8 cellular contexts compared by ENCODE assay signal in the genomic region with DNA sequence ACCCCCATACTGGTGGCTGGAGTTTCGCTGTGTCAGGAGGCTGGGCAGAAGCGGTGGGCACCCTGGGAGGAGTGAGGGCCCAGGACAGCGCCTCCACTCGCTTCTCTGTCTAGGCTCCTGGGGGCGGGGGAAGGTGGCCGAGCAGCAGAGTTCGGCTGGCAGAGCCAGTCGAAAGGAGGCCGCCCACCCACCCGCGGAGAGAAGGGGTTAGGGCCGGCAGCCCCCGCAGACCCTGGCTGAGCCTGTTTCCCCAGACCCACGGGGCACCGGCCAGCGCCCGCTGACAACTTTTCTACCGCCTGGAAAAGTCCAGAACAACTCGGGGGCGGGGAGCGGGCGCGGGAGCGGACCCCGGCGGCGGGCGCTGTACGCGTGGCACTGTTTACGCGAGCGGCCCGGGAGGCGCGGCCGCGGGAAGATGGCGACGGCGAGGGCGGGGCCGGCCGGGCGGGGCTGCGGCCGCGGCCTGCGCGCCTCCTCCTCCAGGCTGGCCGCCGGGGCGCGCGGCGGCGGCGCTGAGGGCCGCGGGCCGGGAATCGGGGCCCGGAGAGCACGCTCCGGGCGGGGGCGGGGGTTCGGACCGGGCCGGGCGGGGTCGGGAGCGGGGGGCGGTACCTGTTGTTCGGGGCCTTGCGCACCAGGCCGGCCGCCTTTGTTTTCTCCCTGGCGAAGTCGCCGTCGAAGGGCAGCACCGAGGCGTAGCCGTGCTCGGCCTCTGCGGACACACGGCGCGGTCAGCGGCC. TPM values are rescaled to one million over a fixed set of nuclear protein-coding genes. Genes with fewer than 3 reads are reported as not detected.
DNase-seq lines count a peak whose midpoint lies in the region; ATAC-seq, FAIRE-seq and TF ChIP-seq lines count a peak whose summit lies in the region.

No MANE protein-coding gene starts in this region.

- no peaks in the 10 kb centered on the region for H3K9me3 Mint-ChIP-seq in CD14-positive monocyte

- under 1% methylated on average over 91 of the region's 91 CpGs for WGBS in urinary bladder

- peaks cover 18% of the 10 kb centered on the region for H3K4me1 Mint-ChIP-seq in CD14-positive monocyte

- peak overlapping the region; percentile 81 for H3K27ac ChIP-seq in urinary bladder (ENCODE audit: low read depth)

- peak overlapping the region; percentile 55 for H3K4me3 ChIP-seq in NB4 (ENCODE audit: low read depth, low read length)
- H3K4me3 ChIP-seq in neuron (ENCODE audit: low read length), result peak overlapping the region; percentile 71
- peak overlapping the region; percentile 91 for H3K4me3 ChIP-seq in urinary bladder (ENCODE audit: low read depth, low read length)

- H3K9me3 ChIP-seq in neuron (ENCODE audit: low read length), result no peaks in the 10 kb centered on the region

- H3K27ac Mint-ChIP-seq in CD14-positive monocyte, result peak overlapping the region in 2 of 7 donors; percentile 21 to 40

- H3K36me3 ChIP-seq in neuron (ENCODE audit: insufficient read depth, low read length) (peaks cover 31% of the 10 kb centered on the region), urinary bladder (ENCODE audit: insufficient read depth) (no peaks in the 10 kb centered on the region)

- H3K4me3 Mint-ChIP-seq in CD14-positive monocyte, result peak overlapping the region; percentile 75 to 78

- H3K27me3 ChIP-seq in neuron (ENCODE audit: insufficient read depth, low read length), result no peaks in the 10 kb centered on the region

- H2AFZ ChIP-seq in neuron (ENCODE audit: low read depth, low read length), result no peak overlapping the region

- H3K4me1 ChIP-seq in neuron (ENCODE audit: insufficient read depth, low read length) (peaks cover 28% of the 10 kb centered on the region), urinary bladder (ENCODE audit: insufficient read depth) (no peaks in the 10 kb centered on the region)

- peak; percentile 40 for DNase-seq in CD14-positive monocyte (ENCODE audit: low spot score)
- DNase-seq in NB4 (ENCODE audit: low read depth), result peak; percentile 71
- peak; percentile 46 for DNase-seq in activated effector memory CD4-positive, alpha-beta T cell treated with Interleukin-2 at 50 U/mL for 16 hours
- DNase-seq in frontal cortex (ENCODE audit: low spot score in 2 of 2), result peak; percentile 64 to 71

- peaks cover 7 to 16% of the 10 kb centered on the region in 2 donors for H3K36me3 Mint-ChIP-seq in CD14-positive monocyte

- ATAC-seq in GM21381 (IDR thresholded peaks at IDR 0.05; ENCODE audit: unreplicated experiment) (peak; percentile 25), GM19397 (IDR thresholded peaks at IDR 0.05; ENCODE audit: unreplicated experiment) (no peak)

- no peak for TF ChIP-seq POLR2A in NB4 (IDR thresholded peaks at IDR 0.05; ENCODE audit: extremely low read depth, insufficient read length)

- intact Hi-C loops in CD14-positive monocyte (cut with micrococcal nuclease), result loop anchor here (2.0 to 10.0 kb wide), 4 partner anchors 156 to 546 kb away; a partner anchor contains a TSS

- TF ChIP-seq CTCF in CD14-positive monocyte (IDR thresholded peaks at IDR 0.05) (no peak), NB4 (IDR thresholded peaks at IDR 0.05; ENCODE audit: low read depth, low read length) (no peak)

- peaks cover 0 to 4% (median 3%) of the 10 kb centered on the region in 3 donors for H3K27me3 Mint-ChIP-seq in CD14-positive monocyte (ENCODE audit: low read depth in 3 of 3)

- FAIRE-seq in frontal cortex (lab: Jason Lieb, UNC), result no peak

RNA-seq across cellular contexts. Expression of a gene that starts 0.6 kb away (rescaled TPM):
- polyA plus RNA-seq in CD14-positive monocyte (10 to 100 TPM; 24.5 to 35.9 TPM), urinary bladder (55.2 TPM)
- total RNA-seq in frontal cortex (17.5 TPM), urinary bladder (27.3 TPM)

RNA-seq across cellular contexts. Expression of a gene that starts 19.4 kb away (rescaled TPM):
- 1 to 10 TPM; 4.4 to 5.0 TPM for polyA plus RNA-seq in CD14-positive monocyte
- 42.0 TPM for total RNA-seq in frontal cortex
- 26.6 TPM for total RNA-seq in urinary bladder
- 8.1 TPM for polyA plus RNA-seq in urinary bladder

RNA-seq across cellular contexts. Expression of a gene that starts 19.4 kb away (rescaled TPM):
- under 1 TPM; 0.08 to 0.33 TPM for polyA plus RNA-seq in CD14-positive monocyte
- total RNA-seq in frontal cortex, result 8.6 TPM
- total RNA-seq in urinary bladder, result 3.1 TPM
- 1.0 TPM for polyA plus RNA-seq in urinary bladder
